In the genomic region with DNA sequence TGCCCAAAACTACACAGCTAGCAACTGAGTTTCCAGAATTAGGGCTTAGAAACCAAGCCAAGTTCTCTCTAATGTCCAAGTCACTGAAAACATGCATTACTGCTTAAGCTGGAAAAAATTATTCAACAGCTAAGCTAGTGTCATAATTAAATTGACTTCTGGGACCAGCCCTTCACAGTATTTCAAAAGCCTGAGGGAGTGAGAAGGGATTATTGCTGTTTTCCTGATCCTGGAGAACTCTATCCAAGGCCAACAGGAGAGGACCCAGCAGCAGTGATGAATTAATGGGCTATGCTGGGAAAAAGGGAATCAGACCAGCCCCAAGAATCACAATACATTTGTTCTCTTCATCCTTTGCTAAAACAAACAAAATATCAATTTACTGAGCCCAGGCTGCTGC, we compare ENCODE assay signal across 15 cellular contexts. TPM values are rescaled to one million over a fixed set of nuclear protein-coding genes. Genes with fewer than 3 reads are reported as not detected.
"Had no signal": no experiment of that assay in that cellular context is flagged by ENCODE, and none has a peak within 500 bp of the region (broad histone marks: within the 10 kb centered on the region; RNA-seq: fewer than 3 reads in every experiment).

No MANE protein-coding gene starts in this region.

- H3K4me3 ChIP-seq: coronary artery, pancreas, uterus had no signal

- H3K9me3 Mint-ChIP-seq: activated T-cell treated with anti-CD3 and anti-CD28 coated beads, Interleukin-2, amount 50 U/mL, for 72 hours; stimulated activated naive CD8-positive, alpha-beta T cell treated with anti-CD3 and anti-CD28 coated beads, Interleukin-15, Interleukin-2, amounts not matched to agents 100 ng/mL and 50 ng/mL, for 24 hours had no signal

- H3K27ac Mint-ChIP-seq: activated CD4-positive, alpha-beta memory T cell treated with anti-CD3 and anti-CD28 coated beads, Interleukin-2, amount 10 ng/mL, durations not matched to agents 7 days and 5 days; activated CD4-positive, alpha-beta T cell treated with anti-CD3 and anti-CD28 coated beads for 36 hours; activated T-cell treated with anti-CD3 and anti-CD28 coated beads, Interleukin-2, amount 50 U/mL, for 72 hours; mesothelial cell of epicardium; stimulated activated naive CD8-positive, alpha-beta T cell treated with anti-CD3 and anti-CD28 coated beads, Interleukin-15, Interleukin-2, amounts not matched to agents 100 ng/mL and 50 ng/mL, for 24 hours had no signal

- H3K27me3 ChIP-seq: pancreas, uterus had no signal

- DNase-seq: activated CD4-positive, alpha-beta memory T cell treated with anti-CD3 and anti-CD28 coated beads, Interleukin-2, amount 10 ng/mL, durations not matched to agents 7 days and 5 days; activated CD4-positive, alpha-beta T cell treated with anti-CD3 and anti-CD28 coated beads for 36 hours; activated T-cell treated with anti-CD3 and anti-CD28 coated beads, Interleukin-2, amount 50 U/mL, for 72 hours; caudate nucleus; effector CD4-positive, alpha-beta T cell; pancreas; stimulated activated CD4-positive, alpha-beta T cell treated with anti-CD3 and anti-CD28 coated beads, Interleukin-15, amount 100 ng/mL, for 24 hours; stimulated activated CD4-positive, alpha-beta T cell treated with anti-CD3 and anti-CD28 coated beads, Interleukin-4, amount 100 ng/mL, for 24 hours; uterus; WERI-Rb-1 had no signal

- H3K9me3 ChIP-seq: pancreas, uterus had no signal

- ATAC-seq: activated CD4-positive, alpha-beta T cell treated with anti-CD3 and anti-CD28 coated beads for 36 hours; activated T-cell treated with anti-CD3 and anti-CD28 coated beads, Interleukin-2, amount 50 U/mL, for 72 hours had no signal

- H3K36me3 ChIP-seq: pancreas, uterus, WERI-Rb-1 had no signal

- H3K4me1 ChIP-seq: pancreas, uterus had no signal

- H3K4me1 Mint-ChIP-seq: activated CD4-positive, alpha-beta memory T cell treated with anti-CD3 and anti-CD28 coated beads, Interleukin-2, amount 10 ng/mL, durations not matched to agents 7 days and 5 days; activated CD4-positive, alpha-beta T cell treated with anti-CD3 and anti-CD28 coated beads for 36 hours had no signal

- H3K4me3 Mint-ChIP-seq: activated CD4-positive, alpha-beta memory T cell treated with anti-CD3 and anti-CD28 coated beads, Interleukin-2, amount 10 ng/mL, durations not matched to agents 7 days and 5 days; activated CD4-positive, alpha-beta T cell treated with anti-CD3 and anti-CD28 coated beads for 36 hours; activated T-cell treated with anti-CD3 and anti-CD28 coated beads, Interleukin-2, amount 50 U/mL, for 72 hours; mesothelial cell of epicardium; stimulated activated naive CD8-positive, alpha-beta T cell treated with anti-CD3 and anti-CD28 coated beads, Interleukin-15, Interleukin-2, amounts not matched to agents 100 ng/mL and 50 ng/mL, for 24 hours had no signal

- H3K27ac ChIP-seq: pancreas, uterus, WERI-Rb-1 had no signal

RNA-seq across cellular contexts. Expression of a gene that starts 34.6 kb away (rescaled TPM):
- total RNA-seq: activated CD4-positive, alpha-beta memory T cell treated with anti-CD3 and anti-CD28 coated beads, Interleukin-2, amount 10 ng/mL, durations not matched to agents 7 days and 5 days; activated CD4-positive, alpha-beta T cell treated with anti-CD3 and anti-CD28 coated beads for 36 hours; activated T-cell treated with anti-CD3 and anti-CD28 coated beads, Interleukin-2, amount 50 U/mL, for 72 hours; liver; mesothelial cell of epicardium; pancreas; uterus had no signal
- polyA plus RNA-seq: keratinocyte, liver, pancreas had no signal
